Comparison of ENCODE assay signal across 1 cellular context in the genomic region with DNA sequence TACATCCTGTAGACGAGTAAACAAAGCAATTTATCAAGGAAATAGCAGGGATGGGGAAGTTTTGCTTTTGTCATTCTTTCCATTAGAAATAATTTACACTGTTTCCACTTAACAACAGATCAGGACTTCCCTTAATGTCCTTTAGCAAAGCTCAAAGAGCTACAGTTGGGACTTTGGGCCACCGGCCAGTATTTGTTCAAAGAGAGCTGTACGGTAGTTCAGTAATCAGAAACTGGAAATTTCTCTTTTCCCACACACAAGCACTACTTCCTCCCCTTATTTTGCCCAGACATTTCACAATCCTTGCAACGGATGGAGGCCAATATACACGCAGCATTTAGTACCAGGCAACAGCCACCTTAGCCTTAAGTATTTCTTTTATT.
TF ChIP-seq lines count a peak whose summit lies in the region.

No MANE protein-coding gene starts in this region.

TF ChIP-seq in HepG2, 621 proteins besides CTCF, POLR2A, EP300 and RAD21 (continues in another document):
- TF ChIP-seq, protein P1, sequence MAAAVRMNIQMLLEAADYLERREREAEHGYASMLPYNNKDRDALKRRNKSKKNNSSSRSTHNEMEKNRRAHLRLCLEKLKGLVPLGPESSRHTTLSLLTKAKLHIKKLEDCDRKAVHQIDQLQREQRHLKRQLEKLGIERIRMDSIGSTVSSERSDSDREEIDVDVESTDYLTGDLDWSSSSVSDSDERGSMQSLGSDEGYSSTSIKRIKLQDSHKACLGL (CRISPR knock-in tag; IDR thresholded peaks at IDR 0.05) = no peak
- TF ChIP-seq SP2 (CRISPR knock-in tag; IDR thresholded peaks at IDR 0.05) (no peak), WIZ (CRISPR knock-in tag; IDR thresholded peaks at IDR 0.05) (no peak), HMGA1 (CRISPR knock-in tag; conservative IDR thresholded peaks at IDR 0.05) (no peak), FOXP1 (IDR thresholded peaks at IDR 0.05) (no peak), FOXP1 (CRISPR knock-in tag; IDR thresholded peaks at IDR 0.05) (peak; percentile 74), ZNF749 (CRISPR knock-in tag; IDR thresholded peaks at IDR 0.05; ENCODE audit: borderline replicate concordance) (no peak), NCOR1 (IDR thresholded peaks at IDR 0.05; ENCODE audit: borderline replicate concordance, low read length) (peak; percentile 94), U2AF2 (IDR thresholded peaks at IDR 0.05; ENCODE audit: low read depth, low read length) (no peak), ZEB1 (IDR thresholded peaks at IDR 0.05; ENCODE audit: insufficient replicate concordance, low read depth) (no peak), MED8 (CRISPR knock-in tag; IDR thresholded peaks at IDR 0.05; ENCODE audit: insufficient replicate concordance) (no peak), ZNF839 (CRISPR knock-in tag; IDR thresholded peaks at IDR 0.05; ENCODE audit: borderline replicate concordance) (no peak), RNF2 (conservative IDR thresholded peaks at IDR 0.05; ENCODE audit: low read depth) (no peak), SIX1 (CRISPR knock-in tag; IDR thresholded peaks at IDR 0.05; ENCODE audit: borderline replicate concordance) (peak; percentile 83), ZNF615 (CRISPR knock-in tag; IDR thresholded peaks at IDR 0.05; ENCODE audit: borderline replicate concordance) (no peak), BRCA1 (CRISPR knock-in tag; IDR thresholded peaks at IDR 0.05) (0 out of 2 replicates have a peak, but pooled peaks have one; percentile 1), SP5 (CRISPR knock-in tag; IDR thresholded peaks at IDR 0.05; ENCODE audit: borderline replicate concordance, low read depth) (no peak), KLF9 (CRISPR knock-in tag; IDR thresholded peaks at IDR 0.05; ENCODE audit: low read depth) (no peak), ZFP90 (CRISPR knock-in tag; IDR thresholded peaks at IDR 0.05; ENCODE audit: borderline replicate concordance) (no peak), ZNF496 (CRISPR knock-in tag; IDR thresholded peaks at IDR 0.05; ENCODE audit: insufficient replicate concordance) (no peak), FOXC1 (CRISPR knock-in tag; IDR thresholded peaks at IDR 0.05; ENCODE audit: borderline replicate concordance) (no peak), MTF2 (CRISPR knock-in tag; IDR thresholded peaks at IDR 0.05; ENCODE audit: borderline replicate concordance) (no peak), U2AF1 (optimal IDR thresholded peaks at IDR 0.05; ENCODE audit: low read depth, low read length) (no peak), ZNF747 (CRISPR knock-in tag; IDR thresholded peaks at IDR 0.05; ENCODE audit: borderline replicate concordance) (0 out of 2 replicates have a peak, but pooled peaks have one; percentile 48), TARDBP (CRISPR knock-in tag; IDR thresholded peaks at IDR 0.05) (peak; percentile 76)
- TF ChIP-seq, protein P2, sequence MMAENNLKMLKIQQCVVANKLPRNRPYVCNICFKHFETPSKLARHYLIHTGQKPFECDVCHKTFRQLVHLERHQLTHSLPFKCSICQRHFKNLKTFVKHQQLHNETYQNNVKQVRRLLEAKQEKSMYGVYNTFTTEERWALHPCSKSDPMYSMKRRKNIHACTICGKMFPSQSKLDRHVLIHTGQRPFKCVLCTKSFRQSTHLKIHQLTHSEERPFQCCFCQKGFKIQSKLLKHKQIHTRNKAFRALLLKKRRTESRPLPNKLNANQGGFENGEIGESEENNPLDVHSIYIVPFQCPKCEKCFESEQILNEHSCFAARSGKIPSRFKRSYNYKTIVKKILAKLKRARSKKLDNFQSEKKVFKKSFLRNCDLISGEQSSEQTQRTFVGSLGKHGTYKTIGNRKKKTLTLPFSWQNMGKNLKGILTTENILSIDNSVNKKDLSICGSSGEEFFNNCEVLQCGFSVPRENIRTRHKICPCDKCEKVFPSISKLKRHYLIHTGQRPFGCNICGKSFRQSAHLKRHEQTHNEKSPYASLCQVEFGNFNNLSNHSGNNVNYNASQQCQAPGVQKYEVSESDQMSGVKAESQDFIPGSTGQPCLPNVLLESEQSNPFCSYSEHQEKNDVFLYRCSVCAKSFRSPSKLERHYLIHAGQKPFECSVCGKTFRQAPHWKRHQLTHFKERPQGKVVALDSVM (CRISPR knock-in tag; IDR thresholded peaks at IDR 0.05) = no peak; the same call in 1 of the 2 replicates
- TF ChIP-seq, protein P3, sequence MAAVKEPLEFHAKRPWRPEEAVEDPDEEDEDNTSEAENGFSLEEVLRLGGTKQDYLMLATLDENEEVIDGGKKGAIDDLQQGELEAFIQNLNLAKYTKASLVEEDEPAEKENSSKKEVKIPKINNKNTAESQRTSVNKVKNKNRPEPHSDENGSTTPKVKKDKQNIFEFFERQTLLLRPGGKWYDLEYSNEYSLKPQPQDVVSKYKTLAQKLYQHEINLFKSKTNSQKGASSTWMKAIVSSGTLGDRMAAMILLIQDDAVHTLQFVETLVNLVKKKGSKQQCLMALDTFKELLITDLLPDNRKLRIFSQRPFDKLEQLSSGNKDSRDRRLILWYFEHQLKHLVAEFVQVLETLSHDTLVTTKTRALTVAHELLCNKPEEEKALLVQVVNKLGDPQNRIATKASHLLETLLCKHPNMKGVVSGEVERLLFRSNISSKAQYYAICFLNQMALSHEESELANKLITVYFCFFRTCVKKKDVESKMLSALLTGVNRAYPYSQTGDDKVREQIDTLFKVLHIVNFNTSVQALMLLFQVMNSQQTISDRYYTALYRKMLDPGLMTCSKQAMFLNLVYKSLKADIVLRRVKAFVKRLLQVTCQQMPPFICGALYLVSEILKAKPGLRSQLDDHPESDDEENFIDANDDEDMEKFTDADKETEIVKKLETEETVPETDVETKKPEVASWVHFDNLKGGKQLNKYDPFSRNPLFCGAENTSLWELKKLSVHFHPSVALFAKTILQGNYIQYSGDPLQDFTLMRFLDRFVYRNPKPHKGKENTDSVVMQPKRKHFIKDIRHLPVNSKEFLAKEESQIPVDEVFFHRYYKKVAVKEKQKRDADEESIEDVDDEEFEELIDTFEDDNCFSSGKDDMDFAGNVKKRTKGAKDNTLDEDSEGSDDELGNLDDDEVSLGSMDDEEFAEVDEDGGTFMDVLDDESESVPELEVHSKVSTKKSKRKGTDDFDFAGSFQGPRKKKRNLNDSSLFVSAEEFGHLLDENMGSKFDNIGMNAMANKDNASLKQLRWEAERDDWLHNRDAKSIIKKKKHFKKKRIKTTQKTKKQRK (IDR thresholded peaks at IDR 0.05; ENCODE audit: low read length) = no peak
- TF ChIP-seq, protein P4, sequence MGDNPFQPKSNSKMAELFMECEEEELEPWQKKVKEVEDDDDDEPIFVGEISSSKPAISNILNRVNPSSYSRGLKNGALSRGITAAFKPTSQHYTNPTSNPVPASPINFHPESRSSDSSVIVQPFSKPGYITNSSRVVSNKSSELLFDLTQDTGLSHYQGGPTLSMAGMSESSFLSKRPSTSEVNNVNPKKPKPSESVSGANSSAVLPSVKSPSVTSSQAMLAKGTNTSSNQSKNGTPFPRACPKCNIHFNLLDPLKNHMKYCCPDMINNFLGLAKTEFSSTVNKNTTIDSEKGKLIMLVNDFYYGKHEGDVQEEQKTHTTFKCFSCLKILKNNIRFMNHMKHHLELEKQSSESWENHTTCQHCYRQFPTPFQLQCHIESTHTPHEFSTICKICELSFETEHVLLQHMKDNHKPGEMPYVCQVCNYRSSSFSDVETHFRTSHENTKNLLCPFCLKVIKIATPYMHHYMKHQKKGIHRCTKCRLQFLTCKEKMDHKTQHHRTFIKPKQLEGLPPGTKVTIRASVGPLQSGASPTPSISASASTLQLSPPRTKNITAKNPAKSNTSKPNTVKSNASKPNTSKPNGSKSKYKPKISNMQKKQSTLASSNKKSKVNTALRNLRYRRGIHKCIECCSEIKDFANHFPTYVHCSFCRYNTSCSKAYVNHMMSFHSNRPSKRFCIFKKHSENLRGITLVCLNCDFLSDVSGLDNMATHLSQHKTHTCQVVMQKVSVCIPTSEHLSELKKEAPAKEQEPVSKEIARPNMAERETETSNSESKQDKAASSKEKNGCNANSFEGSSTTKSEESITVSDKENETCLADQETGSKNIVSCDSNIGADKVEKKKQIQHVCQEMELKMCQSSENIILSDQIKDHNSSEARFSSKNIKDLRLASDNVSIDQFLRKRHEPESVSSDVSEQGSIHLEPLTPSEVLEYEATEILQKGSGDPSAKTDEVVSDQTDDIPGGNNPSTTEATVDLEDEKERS (CRISPR knock-in tag; IDR thresholded peaks at IDR 0.05) = no peak
- TF ChIP-seq, protein P5, sequence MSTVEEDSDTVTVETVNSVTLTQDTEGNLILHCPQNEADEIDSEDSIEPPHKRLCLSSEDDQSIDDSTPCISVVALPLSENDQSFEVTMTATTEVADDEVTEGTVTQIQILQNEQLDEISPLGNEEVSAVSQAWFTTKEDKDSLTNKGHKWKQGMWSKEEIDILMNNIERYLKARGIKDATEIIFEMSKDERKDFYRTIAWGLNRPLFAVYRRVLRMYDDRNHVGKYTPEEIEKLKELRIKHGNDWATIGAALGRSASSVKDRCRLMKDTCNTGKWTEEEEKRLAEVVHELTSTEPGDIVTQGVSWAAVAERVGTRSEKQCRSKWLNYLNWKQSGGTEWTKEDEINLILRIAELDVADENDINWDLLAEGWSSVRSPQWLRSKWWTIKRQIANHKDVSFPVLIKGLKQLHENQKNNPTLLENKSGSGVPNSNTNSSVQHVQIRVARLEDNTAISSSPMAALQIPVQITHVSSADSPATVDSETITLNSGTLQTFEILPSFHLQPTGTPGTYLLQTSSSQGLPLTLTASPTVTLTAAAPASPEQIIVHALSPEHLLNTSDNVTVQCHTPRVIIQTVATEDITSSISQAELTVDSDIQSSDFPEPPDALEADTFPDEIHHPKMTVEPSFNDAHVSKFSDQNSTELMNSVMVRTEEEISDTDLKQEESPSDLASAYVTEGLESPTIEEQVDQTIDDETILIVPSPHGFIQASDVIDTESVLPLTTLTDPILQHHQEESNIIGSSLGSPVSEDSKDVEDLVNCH (CRISPR knock-in tag; IDR thresholded peaks at IDR 0.05) = no peak
- TF ChIP-seq, protein P6, sequence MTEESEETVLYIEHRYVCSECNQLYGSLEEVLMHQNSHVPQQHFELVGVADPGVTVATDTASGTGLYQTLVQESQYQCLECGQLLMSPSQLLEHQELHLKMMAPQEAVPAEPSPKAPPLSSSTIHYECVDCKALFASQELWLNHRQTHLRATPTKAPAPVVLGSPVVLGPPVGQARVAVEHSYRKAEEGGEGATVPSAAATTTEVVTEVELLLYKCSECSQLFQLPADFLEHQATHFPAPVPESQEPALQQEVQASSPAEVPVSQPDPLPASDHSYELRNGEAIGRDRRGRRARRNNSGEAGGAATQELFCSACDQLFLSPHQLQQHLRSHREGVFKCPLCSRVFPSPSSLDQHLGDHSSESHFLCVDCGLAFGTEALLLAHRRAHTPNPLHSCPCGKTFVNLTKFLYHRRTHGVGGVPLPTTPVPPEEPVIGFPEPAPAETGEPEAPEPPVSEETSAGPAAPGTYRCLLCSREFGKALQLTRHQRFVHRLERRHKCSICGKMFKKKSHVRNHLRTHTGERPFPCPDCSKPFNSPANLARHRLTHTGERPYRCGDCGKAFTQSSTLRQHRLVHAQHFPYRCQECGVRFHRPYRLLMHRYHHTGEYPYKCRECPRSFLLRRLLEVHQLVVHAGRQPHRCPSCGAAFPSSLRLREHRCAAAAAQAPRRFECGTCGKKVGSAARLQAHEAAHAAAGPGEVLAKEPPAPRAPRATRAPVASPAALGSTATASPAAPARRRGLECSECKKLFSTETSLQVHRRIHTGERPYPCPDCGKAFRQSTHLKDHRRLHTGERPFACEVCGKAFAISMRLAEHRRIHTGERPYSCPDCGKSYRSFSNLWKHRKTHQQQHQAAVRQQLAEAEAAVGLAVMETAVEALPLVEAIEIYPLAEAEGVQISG (CRISPR knock-in tag; IDR thresholded peaks at IDR 0.05) = peak; percentile 49; the same call in 1 of the 2 replicates
- TF ChIP-seq, protein P7, sequence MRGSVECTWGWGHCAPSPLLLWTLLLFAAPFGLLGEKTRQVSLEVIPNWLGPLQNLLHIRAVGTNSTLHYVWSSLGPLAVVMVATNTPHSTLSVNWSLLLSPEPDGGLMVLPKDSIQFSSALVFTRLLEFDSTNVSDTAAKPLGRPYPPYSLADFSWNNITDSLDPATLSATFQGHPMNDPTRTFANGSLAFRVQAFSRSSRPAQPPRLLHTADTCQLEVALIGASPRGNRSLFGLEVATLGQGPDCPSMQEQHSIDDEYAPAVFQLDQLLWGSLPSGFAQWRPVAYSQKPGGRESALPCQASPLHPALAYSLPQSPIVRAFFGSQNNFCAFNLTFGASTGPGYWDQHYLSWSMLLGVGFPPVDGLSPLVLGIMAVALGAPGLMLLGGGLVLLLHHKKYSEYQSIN (CRISPR knock-in tag; IDR thresholded peaks at IDR 0.05; ENCODE audit: borderline replicate concordance) = no peak
- TF ChIP-seq, protein P8, sequence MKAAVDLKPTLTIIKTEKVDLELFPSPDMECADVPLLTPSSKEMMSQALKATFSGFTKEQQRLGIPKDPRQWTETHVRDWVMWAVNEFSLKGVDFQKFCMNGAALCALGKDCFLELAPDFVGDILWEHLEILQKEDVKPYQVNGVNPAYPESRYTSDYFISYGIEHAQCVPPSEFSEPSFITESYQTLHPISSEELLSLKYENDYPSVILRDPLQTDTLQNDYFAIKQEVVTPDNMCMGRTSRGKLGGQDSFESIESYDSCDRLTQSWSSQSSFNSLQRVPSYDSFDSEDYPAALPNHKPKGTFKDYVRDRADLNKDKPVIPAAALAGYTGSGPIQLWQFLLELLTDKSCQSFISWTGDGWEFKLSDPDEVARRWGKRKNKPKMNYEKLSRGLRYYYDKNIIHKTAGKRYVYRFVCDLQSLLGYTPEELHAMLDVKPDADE (CRISPR knock-in tag; IDR thresholded peaks at IDR 0.05) = no peak
- TF ChIP-seq, protein P9, sequence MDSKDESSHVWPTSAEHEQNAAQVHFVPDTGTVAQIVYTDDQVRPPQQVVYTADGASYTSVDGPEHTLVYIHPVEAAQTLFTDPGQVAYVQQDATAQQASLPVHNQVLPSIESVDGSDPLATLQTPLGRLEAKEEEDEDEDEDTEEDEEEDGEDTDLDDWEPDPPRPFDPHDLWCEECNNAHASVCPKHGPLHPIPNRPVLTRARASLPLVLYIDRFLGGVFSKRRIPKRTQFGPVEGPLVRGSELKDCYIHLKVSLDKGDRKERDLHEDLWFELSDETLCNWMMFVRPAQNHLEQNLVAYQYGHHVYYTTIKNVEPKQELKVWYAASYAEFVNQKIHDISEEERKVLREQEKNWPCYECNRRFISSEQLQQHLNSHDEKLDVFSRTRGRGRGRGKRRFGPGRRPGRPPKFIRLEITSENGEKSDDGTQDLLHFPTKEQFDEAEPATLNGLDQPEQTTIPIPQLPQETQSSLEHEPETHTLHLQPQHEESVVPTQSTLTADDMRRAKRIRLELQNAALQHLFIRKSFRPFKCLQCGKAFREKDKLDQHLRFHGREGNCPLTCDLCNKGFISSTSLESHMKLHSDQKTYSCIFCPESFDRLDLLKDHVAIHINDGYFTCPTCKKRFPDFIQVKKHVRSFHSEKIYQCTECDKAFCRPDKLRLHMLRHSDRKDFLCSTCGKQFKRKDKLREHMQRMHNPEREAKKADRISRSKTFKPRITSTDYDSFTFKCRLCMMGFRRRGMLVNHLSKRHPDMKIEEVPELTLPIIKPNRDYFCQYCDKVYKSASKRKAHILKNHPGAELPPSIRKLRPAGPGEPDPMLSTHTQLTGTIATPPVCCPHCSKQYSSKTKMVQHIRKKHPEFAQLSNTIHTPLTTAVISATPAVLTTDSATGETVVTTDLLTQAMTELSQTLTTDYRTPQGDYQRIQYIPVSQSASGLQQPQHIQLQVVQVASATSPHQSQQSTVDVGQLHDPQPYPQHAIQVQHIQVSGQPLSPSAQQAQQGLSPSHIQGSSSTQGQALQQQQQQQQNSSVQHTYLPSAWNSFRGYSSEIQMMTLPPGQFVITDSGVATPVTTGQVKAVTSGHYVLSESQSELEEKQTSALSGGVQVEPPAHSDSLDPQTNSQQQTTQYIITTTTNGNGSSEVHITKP (CRISPR knock-in tag; IDR thresholded peaks at IDR 0.05; ENCODE audit: low read depth) = 0 out of 2 replicates have a peak, but pooled peaks have one; percentile 66
